ENCODE assay signal across 8 cellular contexts in genomic region chr15:92898988-92899909, GRCh38. TPM values are rescaled to one million over a fixed set of nuclear protein-coding genes. Genes with fewer than 3 reads are reported as not detected.
A peak's percentile ranks its signal among the peaks of the same experiment; 100 is the strongest.
DNase-seq lines count a peak whose midpoint lies in the region; TF ChIP-seq lines count a peak whose summit lies in the region.

No MANE protein-coding gene starts in this region.

- H3K36me3 Mint-ChIP-seq in CD4-positive, alpha-beta memory T cell, result peaks cover 53 to 82% of the 10 kb centered on the region in 2 donors
- H3K36me3 Mint-ChIP-seq in mesothelial cell of epicardium, result peaks cover 29% of the 10 kb centered on the region

- DNase-seq in CD4-positive, alpha-beta memory T cell, result no peak
- no peak for DNase-seq in adipocyte (ENCODE audit: low read depth)
- no peak for DNase-seq in mesothelial cell of epicardium (ENCODE audit: low spot score in 2 of 2, unreplicated experiment in 2 of 2)
- no peak for DNase-seq in activated CD4-positive, CD25-positive, alpha-beta regulatory T cell (lab: John Stamatoyannopoulos, UW)
- no peak for DNase-seq in SW480 (ENCODE audit: low spot score)
- no peak for DNase-seq in COLO829 (ENCODE audit: low spot score)
- no peak for DNase-seq in cortex of kidney (lab: John Stamatoyannopoulos, UW)

- H3K4me1 ChIP-seq in CD4-positive, alpha-beta memory T cell (ENCODE audit: insufficient read depth, low read length), result peaks cover 74% of the 10 kb centered on the region
- peaks cover 28% of the 10 kb centered on the region for H3K4me1 ChIP-seq in adipocyte (ENCODE audit: control insufficient read depth, insufficient read depth, low read length)

- H3K4me3 ChIP-seq in CD4-positive, alpha-beta memory T cell (ENCODE audit: low read length in 2 of 2), result no peak overlapping the region
- peak overlapping the region; percentile 96 for H3K4me3 ChIP-seq in adipocyte (ENCODE audit: low read length)

- H3K36me3 ChIP-seq in CD4-positive, alpha-beta memory T cell (ENCODE audit: insufficient read depth, low read length), result peaks cover 32% of the 10 kb centered on the region
- H3K36me3 ChIP-seq in KOPT-K1 (ENCODE audit: insufficient read depth, low read length) (peaks cover 57% of the 10 kb centered on the region), adipocyte (ENCODE audit: control insufficient read depth, insufficient read depth, low read length, severe bottlenecking) (peaks cover 51% of the 10 kb centered on the region)

- H3K9me3 ChIP-seq in CD4-positive, alpha-beta memory T cell (ENCODE audit: control insufficient read depth in 1 of 2, low read length in 2 of 2), result no peaks in the 10 kb centered on the region
- H3K9me3 ChIP-seq in KOPT-K1 (ENCODE audit: insufficient read depth, low read length, poor library complexity, severe bottlenecking) (no peaks in the 10 kb centered on the region), adipocyte (ENCODE audit: control insufficient read depth, low read length) (no peaks in the 10 kb centered on the region)

- intact Hi-C loops in CD4-positive, alpha-beta memory T cell (cut with micrococcal nuclease), result no loop called here

- no peaks in the 10 kb centered on the region for H3K27me3 ChIP-seq in CD4-positive, alpha-beta memory T cell (ENCODE audit: insufficient read depth, low read length)
- H3K27me3 ChIP-seq in adipocyte (replicated peaks; ENCODE audit: control insufficient read depth, insufficient read depth, low read length), result no peaks in the 10 kb centered on the region

- H3K9ac ChIP-seq in adipocyte (ENCODE audit: low read length), result no peak overlapping the region

- peak overlapping the region; percentile 84 to 100 (median 99) for H3K27ac Mint-ChIP-seq in CD4-positive, alpha-beta memory T cell
- H3K27ac Mint-ChIP-seq in mesothelial cell of epicardium, result peak overlapping the region; percentile 76

- no peaks in the 10 kb centered on the region for H3K27me3 Mint-ChIP-seq in CD4-positive, alpha-beta memory T cell
- H3K27me3 Mint-ChIP-seq in mesothelial cell of epicardium (ENCODE audit: low read depth), result no peaks in the 10 kb centered on the region

- POLR2A ChIA-PET in CD4-positive, alpha-beta memory T cell (lab: Charles Lee; ENCODE audit: partially characterized antibody), result interaction anchor here (0.9 to 22.9 kb wide), 20 partner anchors 7 to 102 kb away, joined by 3 to 1104 read pairs (median 26); no protein-coding TSS in a partner anchor

- peak overlapping the region; percentile 37 to 99 (median 70) for H3K4me3 Mint-ChIP-seq in CD4-positive, alpha-beta memory T cell
- H3K4me3 Mint-ChIP-seq in mesothelial cell of epicardium, result peak overlapping the region; percentile 28

- H3K9me3 Mint-ChIP-seq in CD4-positive, alpha-beta memory T cell, result peaks cover 0 to 9% (median 0%) of the 10 kb centered on the region in 8 donors
- peaks cover 8% of the 10 kb centered on the region for H3K9me3 Mint-ChIP-seq in mesothelial cell of epicardium

- CTCF ChIA-PET in CD4-positive, alpha-beta memory T cell (lab: Charles Lee; ENCODE audit: partially characterized antibody), result interaction anchor here (1.1 to 2.7 kb wide), 13 partner anchors 10 to 102 kb away, joined by 3 to 24 read pairs (median 7); no protein-coding TSS in a partner anchor

- peak; percentile 62 for TF ChIP-seq CTCF in mesothelial cell of epicardium (IDR thresholded peaks at IDR 0.05; ENCODE audit: unreplicated experiment)

- peak overlapping the region; percentile 95 for H3K27ac ChIP-seq in CD4-positive, alpha-beta memory T cell (ENCODE audit: low read depth, low read length)
- H3K27ac ChIP-seq in KOPT-K1 (ENCODE audit: low read depth, low read length, poor library complexity, severe bottlenecking), result peak overlapping the region; percentile 99

- peaks cover 37 to 74% (median 59%) of the 10 kb centered on the region in 4 donors for H3K4me1 Mint-ChIP-seq in CD4-positive, alpha-beta memory T cell
- H3K4me1 Mint-ChIP-seq in mesothelial cell of epicardium, result peaks cover 39% of the 10 kb centered on the region

RNA-seq across cellular contexts. Expression of gene CHD2, which starts 0.9 kb away (rescaled TPM):
- 100 to 1,000 TPM; 340 to 351 TPM for total RNA-seq in CD4-positive, alpha-beta memory T cell
- 100 to 1,000 TPM in 1 of 2 donors, 10 to 100 TPM in 1; 28.4 to 108 TPM for polyA plus RNA-seq in CD4-positive, alpha-beta memory T cell
- total RNA-seq in mesothelial cell of epicardium, result 178 to 183 TPM (median 180 TPM) in 3 replicates
